ENCODE assay signal across 28 cellular contexts in the genomic region with DNA sequence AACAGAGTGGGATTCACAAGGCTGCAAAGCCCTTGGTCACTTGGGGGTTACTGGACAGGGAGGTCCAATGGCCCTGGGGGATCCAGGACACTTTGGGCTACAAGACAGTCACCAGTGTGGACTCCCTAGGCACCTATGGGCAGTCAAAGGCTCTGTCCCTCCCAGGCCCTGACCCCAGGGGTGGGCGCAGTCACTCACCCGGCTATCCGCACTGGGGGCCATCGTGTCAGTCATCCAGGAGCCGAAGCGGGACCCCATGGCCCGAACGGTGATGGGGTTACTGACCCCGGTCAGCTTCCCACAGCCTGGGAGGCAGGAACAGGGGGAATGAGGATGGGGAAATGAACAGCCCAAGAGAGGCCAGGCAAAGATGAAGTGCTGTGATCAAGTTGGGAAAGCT. TPM values are rescaled to one million over a fixed set of nuclear protein-coding genes. Genes with fewer than 3 reads are reported as not detected.
A peak's percentile ranks its signal among the peaks of the same experiment; 100 is the strongest.
DNase-seq lines count a peak whose midpoint lies in the region; ATAC-seq and TF ChIP-seq lines count a peak whose summit lies in the region.
"Had no signal": no experiment of that assay in that cellular context is flagged by ENCODE, and none has a peak within 500 bp of the region (broad histone marks: within the 10 kb centered on the region; RNA-seq: fewer than 3 reads in every experiment).

No MANE protein-coding gene starts in this region.

- POLR2A ChIA-PET in activated CD8-positive, alpha-beta T cell treated with anti-CD3 and anti-CD28 coated beads, Interleukin-2, amount 10 ng/mL, durations not matched to agents 7 days and 5 days (lab: Charles Lee) = interaction anchor here (1.4 to 1.8 kb wide), 2 partner anchors 17 to 29 kb away, joined by 3 to 10 read pairs; a partner anchor contains a TSS

- ATAC-seq in CD4-positive, CD25-positive, alpha-beta regulatory T cell (ENCODE audit: low read depth in 2 of 2) = no peak
- no peak for ATAC-seq in activated CD8-positive, alpha-beta T cell treated with anti-CD3 and anti-CD28 coated beads, Interleukin-2, amount 10 ng/mL, durations not matched to agents 7 days and 5 days
- ATAC-seq in effector memory CD8-positive, alpha-beta T cell (replicated peaks) = no peak
- no peak for ATAC-seq in HG02981 (IDR thresholded peaks at IDR 0.05; ENCODE audit: unreplicated experiment)
- ATAC-seq: Panc1; stimulated activated naive CD8-positive, alpha-beta T cell treated with anti-CD3 and anti-CD28 coated beads, Interleukin-15, Interleukin-2, amounts not matched to agents 100 U/mL and 50 U/mL, for 24 hours had no signal

- H3K36me3 Mint-ChIP-seq in T-helper 1 cell treated with Interleukin-12 subunit alpha and Interleukin-12 subunit beta and Interleukin-4 antibody, amounts not matched to agents 30 μg/mL and 1 μg/mL, for 36 hours (ENCODE audit: low read depth) = peaks cover 19% of the 10 kb centered on the region
- peaks cover 22% of the 10 kb centered on the region for H3K36me3 Mint-ChIP-seq in CD4-positive, CD25-positive, alpha-beta regulatory T cell
- H3K36me3 Mint-ChIP-seq in activated CD8-positive, alpha-beta T cell treated with anti-CD3 and anti-CD28 coated beads, Interleukin-2, amount 10 ng/mL, durations not matched to agents 7 days and 5 days (ENCODE audit: low read depth) = peaks cover 20% of the 10 kb centered on the region
- H3K36me3 Mint-ChIP-seq in effector memory CD8-positive, alpha-beta T cell (ENCODE audit: insufficient read depth) = peaks cover 8% of the 10 kb centered on the region

- no peak overlapping the region for H3K4me3 Mint-ChIP-seq in T-helper 1 cell treated with Interleukin-12 subunit alpha and Interleukin-12 subunit beta and Interleukin-4 antibody, amounts not matched to agents 30 μg/mL and 1 μg/mL, for 36 hours
- peak overlapping the region; percentile 83 to 99 (median 98) for H3K4me3 Mint-ChIP-seq in CD4-positive, CD25-positive, alpha-beta regulatory T cell
- H3K4me3 Mint-ChIP-seq in activated CD8-positive, alpha-beta T cell treated with anti-CD3 and anti-CD28 coated beads, Interleukin-2, amount 10 ng/mL, durations not matched to agents 7 days and 5 days = peak overlapping the region; percentile 36
- peak overlapping the region; percentile 46 to 91 for H3K4me3 Mint-ChIP-seq in effector memory CD8-positive, alpha-beta T cell

- TF ChIP-seq CTCF in colonic mucosa (IDR thresholded peaks at IDR 0.05) = no peak

- H3K27me3 ChIP-seq in CD4-positive, CD25-positive, alpha-beta regulatory T cell (ENCODE audit: control insufficient read depth, insufficient read depth, low read length) = no peaks in the 10 kb centered on the region
- H3K27me3 ChIP-seq in colonic mucosa = no peaks in the 10 kb centered on the region
- H3K27me3 ChIP-seq: ascending aorta had no signal

- intact Hi-C loops in colonic mucosa (cut with DNase I) = no loop called here

- peak overlapping the region; percentile 86 for H3K4me3 ChIP-seq in CD4-positive, CD25-positive, alpha-beta regulatory T cell (ENCODE audit: low read depth, low read length)
- no peak overlapping the region for H3K4me3 ChIP-seq in colonic mucosa
- H3K4me3 ChIP-seq: ascending aorta, coronary artery, GM23248, skin epidermis had no signal

- H3K4me1 ChIP-seq in CD4-positive, CD25-positive, alpha-beta regulatory T cell (ENCODE audit: control insufficient read depth, insufficient read depth, low read length, poor library complexity, severe bottlenecking) = peaks cover 66% of the 10 kb centered on the region
- H3K4me1 ChIP-seq in colonic mucosa = no peaks in the 10 kb centered on the region
- H3K4me1 ChIP-seq: ascending aorta had no signal

- H3K4me1 Mint-ChIP-seq in T-helper 1 cell treated with Interleukin-12 subunit alpha and Interleukin-12 subunit beta and Interleukin-4 antibody, amounts not matched to agents 30 μg/mL and 1 μg/mL, for 36 hours (ENCODE audit: low read depth) = peaks cover 37% of the 10 kb centered on the region
- H3K4me1 Mint-ChIP-seq in CD4-positive, CD25-positive, alpha-beta regulatory T cell = peaks cover 13 to 85% (median 55%) of the 10 kb centered on the region in 4 donors
- H3K4me1 Mint-ChIP-seq in activated CD8-positive, alpha-beta T cell treated with anti-CD3 and anti-CD28 coated beads, Interleukin-2, amount 10 ng/mL, durations not matched to agents 7 days and 5 days (ENCODE audit: low read depth) = peaks cover 53% of the 10 kb centered on the region
- H3K4me1 Mint-ChIP-seq in effector memory CD8-positive, alpha-beta T cell (ENCODE audit: low read depth in 2 of 2) = peaks cover 34 to 50% of the 10 kb centered on the region in 2 donors

- no peaks in the 10 kb centered on the region for H3K9me3 ChIP-seq in CD4-positive, CD25-positive, alpha-beta regulatory T cell (ENCODE audit: control insufficient read depth in 2 of 2, low read length in 2 of 2)
- H3K9me3 ChIP-seq in colonic mucosa = no peaks in the 10 kb centered on the region
- H3K9me3 ChIP-seq: ascending aorta had no signal

- H3K9me3 Mint-ChIP-seq in T-helper 1 cell treated with Interleukin-12 subunit alpha and Interleukin-12 subunit beta and Interleukin-4 antibody, amounts not matched to agents 30 μg/mL and 1 μg/mL, for 36 hours = no peaks in the 10 kb centered on the region
- peaks cover 0 to 2% (median 0%) of the 10 kb centered on the region in 7 donors for H3K9me3 Mint-ChIP-seq in CD4-positive, CD25-positive, alpha-beta regulatory T cell
- H3K9me3 Mint-ChIP-seq in activated CD8-positive, alpha-beta T cell treated with anti-CD3 and anti-CD28 coated beads, Interleukin-2, amount 10 ng/mL, durations not matched to agents 7 days and 5 days (ENCODE audit: insufficient read depth) = no peaks in the 10 kb centered on the region
- H3K9me3 Mint-ChIP-seq in effector memory CD8-positive, alpha-beta T cell = no peaks in the 10 kb centered on the region

- CTCF ChIA-PET in activated CD8-positive, alpha-beta T cell treated with anti-CD3 and anti-CD28 coated beads, Interleukin-2, amount 10 ng/mL, durations not matched to agents 7 days and 5 days (lab: Charles Lee) = no interaction called here

- DNase-seq in T-helper 1 cell (no peak), colonic mucosa (no peak)
- no peak for DNase-seq in CD4-positive, CD25-positive, alpha-beta regulatory T cell
- no peak for DNase-seq in activated CD8-positive, alpha-beta T cell treated with anti-CD3 and anti-CD28 coated beads, Interleukin-2, amount 10 ng/mL, durations not matched to agents 7 days and 5 days
- DNase-seq in effector memory CD8-positive, alpha-beta T cell = no peak
- DNase-seq in stimulated activated CD4-positive, alpha-beta T cell treated with anti-CD3 and anti-CD28 coated beads, Interleukin-4, amount 100 ng/mL, for 4 hours = no peak
- DNase-seq: activated CD4-positive, alpha-beta T cell treated with anti-CD3 and anti-CD28 coated beads, Interleukin-2, amount 50 U/mL, for 4 hours; activated CD8-positive, alpha-beta memory T cell treated with anti-CD3 and anti-CD28 coated beads, Interleukin-2, amount 50 U/mL, for 48 hours; activated gamma-delta T cell treated with Interleukin-2 at 50 U/mL for 16 hours; C1 segment of cervical spinal cord; effector CD8-positive, alpha-beta T cell; erythroblast; GM23248; IMR-90; MV-4-11; NCI-H1436 treated with DMSO at 0.1 percent for 48 hours; NCI-H2107; NCI-H748 treated with DMSO at 0.1 percent for 48 hours; SHP77 treated with DMSO at 0.1 percent for 48 hours; stimulated activated naive CD8-positive, alpha-beta T cell treated with anti-CD3 and anti-CD28 coated beads, Interleukin-15, Interleukin-2, amounts not matched to agents 100 U/mL and 50 U/mL, for 24 hours; WERI-Rb-1 had no signal

- H3K27ac Mint-ChIP-seq in T-helper 1 cell treated with Interleukin-12 subunit alpha and Interleukin-12 subunit beta and Interleukin-4 antibody, amounts not matched to agents 30 μg/mL and 1 μg/mL, for 36 hours = peak overlapping the region; percentile 57
- H3K27ac Mint-ChIP-seq in CD4-positive, CD25-positive, alpha-beta regulatory T cell = peak overlapping the region; percentile 95 to 100 (median 98)
- peak overlapping the region; percentile 91 for H3K27ac Mint-ChIP-seq in activated CD8-positive, alpha-beta T cell treated with anti-CD3 and anti-CD28 coated beads, Interleukin-2, amount 10 ng/mL, durations not matched to agents 7 days and 5 days
- H3K27ac Mint-ChIP-seq in effector memory CD8-positive, alpha-beta T cell = peak overlapping the region; percentile 64 to 70

- no peak overlapping the region for H3K9ac ChIP-seq in colonic mucosa (ENCODE audit: low read depth in 2 of 2, low read length in 2 of 2)
- H3K9ac ChIP-seq: GM23248 had no signal

- H3K27ac ChIP-seq in CD4-positive, CD25-positive, alpha-beta regulatory T cell (ENCODE audit: insufficient read depth, low read length, poor library complexity, severe bottlenecking) = peak overlapping the region; percentile 24
- H3K27ac ChIP-seq in colonic mucosa = no peak overlapping the region
- H3K27ac ChIP-seq: 22Rv1, ascending aorta, coronary artery, GM23248, WERI-Rb-1 had no signal

- H3K27me3 Mint-ChIP-seq in T-helper 1 cell treated with Interleukin-12 subunit alpha and Interleukin-12 subunit beta and Interleukin-4 antibody, amounts not matched to agents 30 μg/mL and 1 μg/mL, for 36 hours (ENCODE audit: low read depth) = no peaks in the 10 kb centered on the region
- no peaks in the 10 kb centered on the region for H3K27me3 Mint-ChIP-seq in CD4-positive, CD25-positive, alpha-beta regulatory T cell
- H3K27me3 Mint-ChIP-seq in activated CD8-positive, alpha-beta T cell treated with anti-CD3 and anti-CD28 coated beads, Interleukin-2, amount 10 ng/mL, durations not matched to agents 7 days and 5 days (ENCODE audit: low read depth) = no peaks in the 10 kb centered on the region
- no peaks in the 10 kb centered on the region for H3K27me3 Mint-ChIP-seq in effector memory CD8-positive, alpha-beta T cell

- H3K36me3 ChIP-seq in CD4-positive, CD25-positive, alpha-beta regulatory T cell (ENCODE audit: control insufficient read depth, insufficient read depth, low read length) = peaks cover 4% of the 10 kb centered on the region
- no peaks in the 10 kb centered on the region for H3K36me3 ChIP-seq in colonic mucosa
- H3K36me3 ChIP-seq: ascending aorta had no signal

RNA-seq across cellular contexts. Expression of a gene that starts 21.5 kb away (rescaled TPM):
- 72.0 TPM for total RNA-seq in CD4-positive, CD25-positive, alpha-beta regulatory T cell
- 100 to 1,000 TPM in 3 of 4 donors, 10 to 100 TPM in 1; 87.9 to 135 (median 113) TPM for polyA plus RNA-seq in CD4-positive, CD25-positive, alpha-beta regulatory T cell
- total RNA-seq in activated CD8-positive, alpha-beta T cell treated with anti-CD3 and anti-CD28 coated beads, Interleukin-2, amount 10 ng/mL, durations not matched to agents 7 days and 5 days = 100 to 1,000 TPM; 114 to 117 TPM
- total RNA-seq in colonic mucosa = 10 to 100 TPM; 47.9 to 88.3 TPM

RNA-seq across cellular contexts. Expression of a gene that starts 28.9 kb away (rescaled TPM):
- total RNA-seq in CD4-positive, CD25-positive, alpha-beta regulatory T cell = 234 TPM
- 100 to 1,000 TPM; 786 to 952 (median 832) TPM for polyA plus RNA-seq in CD4-positive, CD25-positive, alpha-beta regulatory T cell
- total RNA-seq in activated CD8-positive, alpha-beta T cell treated with anti-CD3 and anti-CD28 coated beads, Interleukin-2, amount 10 ng/mL, durations not matched to agents 7 days and 5 days = 100 to 1,000 TPM; 383 to 395 TPM
- total RNA-seq in colonic mucosa = 100 to 1,000 TPM; 316 to 384 TPM

RNA-seq across cellular contexts. Expression of a gene that starts 37.7 kb away (rescaled TPM):
- 34.8 TPM for total RNA-seq in CD4-positive, CD25-positive, alpha-beta regulatory T cell
- polyA plus RNA-seq in CD4-positive, CD25-positive, alpha-beta regulatory T cell = 10 to 100 TPM in 1 of 4 donors, 1 to 10 TPM in 3; 7.8 to 15.9 (median 9.5) TPM
- 10 to 100 TPM; 26.4 to 29.0 TPM for total RNA-seq in activated CD8-positive, alpha-beta T cell treated with anti-CD3 and anti-CD28 coated beads, Interleukin-2, amount 10 ng/mL, durations not matched to agents 7 days and 5 days
- total RNA-seq in colonic mucosa = 10 to 100 TPM; 30.5 to 30.7 TPM
